ENCODE assay signal across 16 cellular contexts in the genomic region with DNA sequence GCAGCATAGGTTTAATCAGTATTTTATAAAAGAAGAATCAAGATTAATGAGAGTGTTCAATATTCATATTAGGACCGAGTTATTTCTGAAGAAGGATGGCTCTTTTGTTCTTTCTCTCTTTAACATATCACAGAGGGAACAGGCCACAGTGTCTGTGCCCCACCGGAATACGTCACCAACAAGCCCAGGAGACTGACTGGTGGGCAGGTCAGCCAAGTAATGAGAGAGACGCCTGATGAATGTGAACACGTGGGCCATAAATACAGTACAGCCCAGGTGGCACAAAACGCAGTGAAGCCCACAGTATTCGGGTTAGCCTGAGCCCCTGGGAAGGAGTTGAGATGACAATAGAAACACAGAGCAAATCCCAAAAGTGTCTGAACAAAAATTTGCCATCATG.
DNase-seq lines count a peak whose midpoint lies in the region; ATAC-seq and TF ChIP-seq lines count a peak whose summit lies in the region.
"Had no signal": no experiment of that assay in that cellular context is flagged by ENCODE, and none has a peak within 500 bp of the region (broad histone marks: within the 10 kb centered on the region; RNA-seq: fewer than 3 reads in every experiment).

No MANE protein-coding gene starts in this region.

- TF ChIP-seq CTCF in osteocyte (IDR thresholded peaks at IDR 0.05), result no peak

- ATAC-seq in HG02798 (IDR thresholded peaks at IDR 0.05; ENCODE audit: poor library complexity, unreplicated experiment) (no peak), GM18907 (IDR thresholded peaks at IDR 0.05; ENCODE audit: unreplicated experiment) (no peak), HG02642 (IDR thresholded peaks at IDR 0.05; ENCODE audit: poor library complexity, unreplicated experiment) (no peak)
- ATAC-seq: GM23338 had no signal

- DNase-seq in NCI-H345 (lab: John Stamatoyannopoulos, UW), result peak; percentile 27
- DNase-seq in NCI-H345 treated with DMSO at 0.1 percent for 48 hours (lab: John Stamatoyannopoulos, UW; ENCODE audit: unreplicated experiment), result no peak
- peak; percentile 40 for DNase-seq in NCI-H1436 (lab: John Stamatoyannopoulos, UW)
- DNase-seq in SW480 (ENCODE audit: low spot score), result peak; percentile 52
- no peak for DNase-seq in osteocyte (ENCODE audit: extremely low spot score, unreplicated experiment)
- DNase-seq: activated CD4-positive, alpha-beta T cell treated with anti-CD3 and anti-CD28 coated beads for 1 hour; activated naive CD4-positive, alpha-beta T cell treated with Interleukin-2 at 50 U/mL for 16 hours; activated T-cell treated with anti-CD3 and anti-CD28 coated beads, Interleukin-2, amount 50 U/mL, for 48 hours; NCI-H524; stimulated activated CD4-positive, alpha-beta T cell treated with anti-CD3 and anti-CD28 coated beads, Interleukin-15, amount 100 ng/mL, for 24 hours; SW 1271 had no signal

- H3K27me3 Mint-ChIP-seq in osteocyte (ENCODE audit: unreplicated experiment), result no peaks in the 10 kb centered on the region
- H3K27me3 Mint-ChIP-seq: IgD-negative memory B cell had no signal

- H3K27ac Mint-ChIP-seq in osteocyte (ENCODE audit: unreplicated experiment), result peak overlapping the region; percentile 98
- H3K27ac Mint-ChIP-seq: GM23338, IgD-negative memory B cell had no signal

- no peak overlapping the region for H3K4me3 Mint-ChIP-seq in osteocyte (ENCODE audit: unreplicated experiment)
- H3K4me3 Mint-ChIP-seq: GM23338, IgD-negative memory B cell had no signal

- no peaks in the 10 kb centered on the region for H3K9me3 Mint-ChIP-seq in osteocyte (ENCODE audit: unreplicated experiment)
- H3K9me3 Mint-ChIP-seq: GM23338, IgD-negative memory B cell had no signal

- peaks cover 46% of the 10 kb centered on the region for H3K4me1 Mint-ChIP-seq in osteocyte (ENCODE audit: unreplicated experiment)

- peaks cover 14% of the 10 kb centered on the region for H3K36me3 Mint-ChIP-seq in osteocyte (ENCODE audit: unreplicated experiment)

Comparison
In these comparisons a context has a peak if more than half of its experiments do, and no peak if none do; other contexts are left out.
1. DNase-seq: peak in NCI-H345 (single experiment), NCI-H1436 (single experiment) and SW480 (single experiment); none in NCI-H345 treated with DMSO at 0.1 percent for 48 hours (single experiment) and osteocyte (single experiment).